1 cellular context compared by ENCODE assay signal in the genomic region with DNA sequence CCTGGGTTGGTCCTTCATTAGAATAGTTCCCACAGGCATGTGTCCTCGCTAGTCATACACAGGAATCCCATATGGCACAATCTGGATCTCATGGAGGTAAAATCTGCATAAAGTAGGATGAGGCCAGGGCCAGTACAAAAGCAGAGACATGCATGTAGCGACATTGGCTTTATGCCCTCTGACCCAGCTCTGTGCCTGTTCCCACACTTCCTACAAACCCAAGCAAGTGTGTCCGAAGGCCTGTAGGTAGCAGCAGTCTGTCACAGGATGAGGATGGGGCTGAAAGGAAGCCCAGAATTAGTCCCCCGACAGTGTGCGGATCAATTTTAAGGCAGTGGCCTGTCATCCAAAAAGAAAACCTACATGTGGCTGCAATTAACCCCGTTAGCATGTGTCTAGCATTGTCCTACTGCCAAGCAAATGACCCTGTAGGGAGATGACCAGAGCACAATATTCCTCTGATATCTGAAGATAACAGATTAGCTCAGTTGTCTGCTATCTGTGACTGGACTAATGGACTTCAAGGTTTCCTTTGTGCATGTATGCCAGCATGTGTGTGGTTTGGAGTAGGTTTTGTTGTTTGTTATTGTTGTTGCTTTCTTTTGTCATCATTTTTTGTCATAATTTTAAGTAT.
TF ChIP-seq lines count a peak whose summit lies in the region.

No MANE protein-coding gene starts in this region.

TF ChIP-seq in HepG2, 621 proteins besides CTCF, POLR2A, EP300 and RAD21 (continued from another document):
- TF ChIP-seq, protein P1, sequence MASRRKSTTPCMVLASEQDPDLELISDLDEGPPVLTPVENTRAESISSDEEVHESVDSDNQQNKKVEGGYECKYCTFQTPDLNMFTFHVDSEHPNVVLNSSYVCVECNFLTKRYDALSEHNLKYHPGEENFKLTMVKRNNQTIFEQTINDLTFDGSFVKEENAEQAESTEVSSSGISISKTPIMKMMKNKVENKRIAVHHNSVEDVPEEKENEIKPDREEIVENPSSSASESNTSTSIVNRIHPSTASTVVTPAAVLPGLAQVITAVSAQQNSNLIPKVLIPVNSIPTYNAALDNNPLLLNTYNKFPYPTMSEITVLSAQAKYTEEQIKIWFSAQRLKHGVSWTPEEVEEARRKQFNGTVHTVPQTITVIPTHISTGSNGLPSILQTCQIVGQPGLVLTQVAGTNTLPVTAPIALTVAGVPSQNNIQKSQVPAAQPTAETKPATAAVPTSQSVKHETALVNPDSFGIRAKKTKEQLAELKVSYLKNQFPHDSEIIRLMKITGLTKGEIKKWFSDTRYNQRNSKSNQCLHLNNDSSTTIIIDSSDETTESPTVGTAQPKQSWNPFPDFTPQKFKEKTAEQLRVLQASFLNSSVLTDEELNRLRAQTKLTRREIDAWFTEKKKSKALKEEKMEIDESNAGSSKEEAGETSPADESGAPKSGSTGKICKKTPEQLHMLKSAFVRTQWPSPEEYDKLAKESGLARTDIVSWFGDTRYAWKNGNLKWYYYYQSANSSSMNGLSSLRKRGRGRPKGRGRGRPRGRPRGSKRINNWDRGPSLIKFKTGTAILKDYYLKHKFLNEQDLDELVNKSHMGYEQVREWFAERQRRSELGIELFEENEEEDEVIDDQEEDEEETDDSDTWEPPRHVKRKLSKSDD (CRISPR knock-in tag; IDR thresholded peaks at IDR 0.05; ENCODE audit: low read depth), result no peak
- TF ChIP-seq GATA4 (IDR thresholded peaks at IDR 0.05; ENCODE audit: borderline replicate concordance, low read depth) (no peak), ZFP90 (CRISPR knock-in tag; IDR thresholded peaks at IDR 0.05; ENCODE audit: borderline replicate concordance) (no peak), MXI1 (IDR thresholded peaks at IDR 0.05; ENCODE audit: borderline replicate concordance, low read depth, low read length) (no peak), KDM4B (CRISPR knock-in tag; IDR thresholded peaks at IDR 0.05) (no peak), EHMT2 (IDR thresholded peaks at IDR 0.05; ENCODE audit: borderline replicate concordance, low read depth, low read length) (no peak)
- TF ChIP-seq, protein P2, sequence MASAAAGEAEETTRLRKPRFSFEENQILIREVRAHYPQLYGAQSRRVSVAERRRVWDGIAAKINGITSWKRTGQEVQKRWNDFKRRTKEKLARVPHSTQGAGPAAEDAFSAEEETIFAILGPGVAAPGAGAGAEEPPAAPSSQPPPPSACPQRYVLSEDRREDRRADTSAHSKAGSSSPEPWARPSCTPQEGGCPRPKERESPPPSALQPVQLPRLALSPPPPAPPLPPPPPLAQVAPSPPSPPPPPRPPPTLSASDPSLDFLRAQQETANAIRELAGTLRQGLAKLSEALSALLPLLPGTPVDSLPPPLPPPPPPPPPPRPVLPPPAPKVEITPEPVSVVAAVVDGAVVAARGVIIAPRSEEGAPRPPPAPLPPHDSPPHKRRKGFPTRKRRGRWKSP (CRISPR knock-in tag; IDR thresholded peaks at IDR 0.05), result no peak
- TF ChIP-seq, protein P3, sequence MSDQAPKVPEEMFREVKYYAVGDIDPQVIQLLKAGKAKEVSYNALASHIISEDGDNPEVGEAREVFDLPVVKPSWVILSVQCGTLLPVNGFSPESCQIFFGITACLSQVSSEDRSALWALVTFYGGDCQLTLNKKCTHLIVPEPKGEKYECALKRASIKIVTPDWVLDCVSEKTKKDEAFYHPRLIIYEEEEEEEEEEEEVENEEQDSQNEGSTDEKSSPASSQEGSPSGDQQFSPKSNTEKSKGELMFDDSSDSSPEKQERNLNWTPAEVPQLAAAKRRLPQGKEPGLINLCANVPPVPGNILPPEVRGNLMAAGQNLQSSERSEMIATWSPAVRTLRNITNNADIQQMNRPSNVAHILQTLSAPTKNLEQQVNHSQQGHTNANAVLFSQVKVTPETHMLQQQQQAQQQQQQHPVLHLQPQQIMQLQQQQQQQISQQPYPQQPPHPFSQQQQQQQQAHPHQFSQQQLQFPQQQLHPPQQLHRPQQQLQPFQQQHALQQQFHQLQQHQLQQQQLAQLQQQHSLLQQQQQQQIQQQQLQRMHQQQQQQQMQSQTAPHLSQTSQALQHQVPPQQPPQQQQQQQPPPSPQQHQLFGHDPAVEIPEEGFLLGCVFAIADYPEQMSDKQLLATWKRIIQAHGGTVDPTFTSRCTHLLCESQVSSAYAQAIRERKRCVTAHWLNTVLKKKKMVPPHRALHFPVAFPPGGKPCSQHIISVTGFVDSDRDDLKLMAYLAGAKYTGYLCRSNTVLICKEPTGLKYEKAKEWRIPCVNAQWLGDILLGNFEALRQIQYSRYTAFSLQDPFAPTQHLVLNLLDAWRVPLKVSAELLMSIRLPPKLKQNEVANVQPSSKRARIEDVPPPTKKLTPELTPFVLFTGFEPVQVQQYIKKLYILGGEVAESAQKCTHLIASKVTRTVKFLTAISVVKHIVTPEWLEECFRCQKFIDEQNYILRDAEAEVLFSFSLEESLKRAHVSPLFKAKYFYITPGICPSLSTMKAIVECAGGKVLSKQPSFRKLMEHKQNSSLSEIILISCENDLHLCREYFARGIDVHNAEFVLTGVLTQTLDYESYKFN (CRISPR knock-in tag; conservative IDR thresholded peaks at IDR 0.05), result no peak
